In genomic region chr20:22821081-22821480, GRCh38 we compare ENCODE assay signal across 25 cellular contexts.
"Had no signal": no experiment of that assay in that cellular context is flagged by ENCODE, and none has a peak within 500 bp of the region (broad histone marks: within the 10 kb centered on the region; RNA-seq: fewer than 3 reads in every experiment).

No MANE protein-coding gene starts in this region.

- H3K36me3 ChIP-seq: gastrocnemius medialis, lower lobe of right lung, ovary, right atrium auricular region, thoracic aorta, upper lobe of right lung had no signal

- H3K27me3 ChIP-seq: gastrocnemius medialis, ovary, right atrium auricular region, upper lobe of right lung had no signal

- H3K27ac Mint-ChIP-seq: activated CD4-positive, alpha-beta T cell treated with anti-CD3 and anti-CD28 coated beads, Interleukin-2, amount 10 ng/mL, durations not matched to agents 7 days and 5 days; activated CD8-positive, alpha-beta T cell treated with anti-CD3 and anti-CD28 coated beads, Interleukin-2, amount 10 ng/mL, durations not matched to agents 7 days and 5 days; activated naive CD4-positive, alpha-beta T cell treated with anti-CD3 and anti-CD28 coated beads, Interleukin-2, amount 50 U/mL, for 24 hours; activated T-helper 1 cell treated with anti-CD3 and anti-CD28 coated beads, Interleukin-12 subunit alpha, Interleukin-12 subunit beta, Interleukin-2, Interleukin-4 antibody, amounts not matched to agents 30 ng/mL and 10 ng/mL and 1 ng/mL, durations not matched to agents 14 hours and 24 hours and 36 hours; naive thymus-derived CD4-positive, alpha-beta T cell had no signal

- FAIRE-seq: colon, endothelial cell of umbilical vein, kidney had no signal

- ATAC-seq: activated CD8-positive, alpha-beta T cell treated with anti-CD3 and anti-CD28 coated beads, Interleukin-2, amount 10 ng/mL, durations not matched to agents 7 days and 5 days; esophagus mucosa; gastrocnemius medialis; left lobe of liver; naive thymus-derived CD4-positive, alpha-beta T cell; psoas muscle; upper lobe of right lung had no signal

- H3K4me3 Mint-ChIP-seq: activated CD4-positive, alpha-beta T cell treated with anti-CD3 and anti-CD28 coated beads, Interleukin-2, amount 10 ng/mL, durations not matched to agents 7 days and 5 days; activated CD8-positive, alpha-beta T cell treated with anti-CD3 and anti-CD28 coated beads, Interleukin-2, amount 10 ng/mL, durations not matched to agents 7 days and 5 days; activated naive CD4-positive, alpha-beta T cell treated with anti-CD3 and anti-CD28 coated beads, Interleukin-2, amount 50 U/mL, for 24 hours; activated T-helper 1 cell treated with anti-CD3 and anti-CD28 coated beads, Interleukin-12 subunit alpha, Interleukin-12 subunit beta, Interleukin-2, Interleukin-4 antibody, amounts not matched to agents 30 ng/mL and 10 ng/mL and 1 ng/mL, durations not matched to agents 14 hours and 24 hours and 36 hours; central memory CD8-positive, alpha-beta T cell; naive thymus-derived CD4-positive, alpha-beta T cell had no signal

- H3K4me1 Mint-ChIP-seq: activated CD4-positive, alpha-beta T cell treated with anti-CD3 and anti-CD28 coated beads, Interleukin-2, amount 10 ng/mL, durations not matched to agents 7 days and 5 days; activated naive CD4-positive, alpha-beta T cell treated with anti-CD3 and anti-CD28 coated beads, Interleukin-2, amount 50 U/mL, for 24 hours; central memory CD8-positive, alpha-beta T cell; naive thymus-derived CD4-positive, alpha-beta T cell had no signal

- H3K36me3 Mint-ChIP-seq: activated naive CD4-positive, alpha-beta T cell treated with anti-CD3 and anti-CD28 coated beads, Interleukin-2, amount 50 U/mL, for 24 hours; brain; naive thymus-derived CD4-positive, alpha-beta T cell had no signal

- H3K4me3 ChIP-seq: gastrocnemius medialis, lower lobe of right lung, ovary, psoas muscle, right atrium auricular region, thoracic aorta, upper lobe of right lung had no signal

- H3K27me3 Mint-ChIP-seq: activated CD4-positive, alpha-beta T cell treated with anti-CD3 and anti-CD28 coated beads, Interleukin-2, amount 10 ng/mL, durations not matched to agents 7 days and 5 days; activated naive CD4-positive, alpha-beta T cell treated with anti-CD3 and anti-CD28 coated beads, Interleukin-2, amount 50 U/mL, for 24 hours; central memory CD8-positive, alpha-beta T cell had no signal

- DNase-seq: activated CD4-positive, alpha-beta T cell treated with anti-CD3 and anti-CD28 coated beads, Interleukin-2, amount 10 ng/mL, durations not matched to agents 7 days and 5 days; activated CD4-positive, CD25-positive, alpha-beta regulatory T cell treated with anti-CD3 and anti-CD28 coated beads, Interleukin-2, amount 50 U/mL, for 72 hours; activated CD8-positive, alpha-beta T cell treated with anti-CD3 and anti-CD28 coated beads, Interleukin-2, amount 10 ng/mL, durations not matched to agents 7 days and 5 days; activated gamma-delta T cell treated with Interleukin-2 at 50 U/mL for 16 hours; aorta; effector memory CD4-positive, alpha-beta T cell; gastrocnemius medialis; kidney; lower lobe of right lung; naive thymus-derived CD4-positive, alpha-beta T cell; ovary; psoas muscle; stimulated activated CD4-positive, alpha-beta T cell treated with anti-CD3 and anti-CD28 coated beads, Interleukin-4, amount 100 ng/mL, for 24 hours; stimulated activated naive CD4-positive, alpha-beta T cell treated with Interleukin-2 at 50 U/mL for 16 hours; upper lobe of right lung had no signal

- H3K9me3 Mint-ChIP-seq: activated CD4-positive, alpha-beta T cell treated with anti-CD3 and anti-CD28 coated beads, Interleukin-2, amount 10 ng/mL, durations not matched to agents 7 days and 5 days; activated naive CD4-positive, alpha-beta T cell treated with anti-CD3 and anti-CD28 coated beads, Interleukin-2, amount 50 U/mL, for 24 hours; activated T-helper 1 cell treated with anti-CD3 and anti-CD28 coated beads, Interleukin-12 subunit alpha, Interleukin-12 subunit beta, Interleukin-2, Interleukin-4 antibody, amounts not matched to agents 30 ng/mL and 10 ng/mL and 1 ng/mL, durations not matched to agents 14 hours and 24 hours and 36 hours; central memory CD8-positive, alpha-beta T cell had no signal
